1 cellular context compared by ENCODE assay signal in genomic region chr20:43416591-43417228, GRCh38.
TF ChIP-seq lines count a peak whose summit lies in the region.

No MANE protein-coding gene starts in this region.

TF ChIP-seq in HepG2, 621 proteins besides CTCF, POLR2A, EP300 and RAD21 (continued from another document):
- TF ChIP-seq PRDM10 (CRISPR knock-in tag; IDR thresholded peaks at IDR 0.05; ENCODE audit: low read depth) (no peak), NBN (conservative IDR thresholded peaks at IDR 0.05) (no peak), BHLHE40 (IDR thresholded peaks at IDR 0.05; ENCODE audit: low read length) (no peak), ETV6 (CRISPR knock-in tag; conservative IDR thresholded peaks at IDR 0.05) (no peak)
